Comparison of ENCODE assay signal across 29 cellular contexts in the genomic region with DNA sequence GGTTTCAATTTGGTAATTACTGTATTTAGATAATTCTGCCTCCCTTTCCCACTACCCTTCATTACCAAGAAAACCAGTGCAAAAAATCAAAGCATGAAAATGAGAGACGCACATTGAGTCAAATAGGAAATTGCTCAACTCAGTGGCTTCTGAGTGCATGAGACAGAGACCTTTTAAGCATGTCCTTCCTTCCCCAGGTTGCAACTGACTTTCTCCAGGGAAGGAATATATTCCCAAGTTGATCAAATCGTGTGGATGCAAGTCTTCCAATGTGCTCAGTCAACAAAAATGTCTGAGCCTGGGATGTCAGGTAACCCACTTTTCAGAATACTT. TPM values are rescaled to one million over a fixed set of nuclear protein-coding genes. Genes with fewer than 3 reads are reported as not detected.
DNase-seq lines count a peak whose midpoint lies in the region; ATAC-seq and TF ChIP-seq lines count a peak whose summit lies in the region.
"Had no signal": no experiment of that assay in that cellular context is flagged by ENCODE, and none has a peak within 500 bp of the region (broad histone marks: within the 10 kb centered on the region; RNA-seq: fewer than 3 reads in every experiment).

No MANE protein-coding gene starts in this region.

- H3K9me3 ChIP-seq in SJCRH30 (replicated peaks) (no peaks in the 10 kb centered on the region), iPS-20b (ENCODE audit: insufficient read depth, low read depth, low read length) (no peaks in the 10 kb centered on the region), body of pancreas (no peaks in the 10 kb centered on the region)
- H3K9me3 ChIP-seq: BE2C, breast epithelium, heart right ventricle, neutrophil, psoas muscle, thoracic aorta, uterus had no signal

- H2AFZ ChIP-seq in GM23338: no peak overlapping the region

- intact Hi-C loops in body of pancreas (cut with DNase I): no loop called here

- 0 out of 2 replicates have a peak overlapping the region, but pooled peaks have one; percentile 1 for H3K9ac ChIP-seq in iPS-20b (ENCODE audit: low read depth, low read length)

- TF ChIP-seq POLR2A in body of pancreas (IDR thresholded peaks at IDR 0.05): no peak

- H3K36me3 Mint-ChIP-seq in GM23338 (ENCODE audit: low read depth): no peaks in the 10 kb centered on the region
- H3K36me3 Mint-ChIP-seq: activated CD4-positive, alpha-beta memory T cell treated with anti-CD3 and anti-CD28 coated beads for 36 hours; activated naive CD4-positive, alpha-beta T cell treated with anti-CD3 and anti-CD28 coated beads, Interleukin-2, amount 10 ng/mL, durations not matched to agents 7 days and 5 days had no signal

- H3K36me3 ChIP-seq in GM23338 (ENCODE audit: insufficient read depth): no peaks in the 10 kb centered on the region
- 0 out of 2 replicates have a peak, but pooled peaks cover 3% of the 10 kb centered on the region for H3K36me3 ChIP-seq in SJCRH30
- H3K36me3 ChIP-seq in iPS-20b (ENCODE audit: insufficient read depth, low read depth, low read length): no peaks in the 10 kb centered on the region
- H3K36me3 ChIP-seq in body of pancreas (replicated peaks in 1 of 2; ENCODE audit: insufficient read depth in 1 of 2, low read depth in 2 of 2): no peaks in the 10 kb centered on the region
- H3K36me3 ChIP-seq: BE2C, breast epithelium, neutrophil, thoracic aorta, uterus had no signal

- H3K27ac ChIP-seq in 22Rv1 (peak overlapping the region; percentile 51), GM23338 (ENCODE audit: low read depth) (no peak overlapping the region; the same call in 1 of the 2 replicates), SJCRH30 (peak overlapping the region; percentile 88; the same call in 1 of the 2 replicates), iPS-20b (ENCODE audit: low read length) (no peak overlapping the region), body of pancreas (no peak overlapping the region)
- H3K27ac ChIP-seq: heart right ventricle, neutrophil, psoas muscle, thoracic aorta, uterus had no signal

- peaks cover 43% of the 10 kb centered on the region for H3K27me3 Mint-ChIP-seq in GM23338 (ENCODE audit: insufficient read depth, low read depth, poor library complexity)

- TF ChIP-seq CTCF in 22Rv1 (IDR thresholded peaks at IDR 0.05) (no peak), GM23338 (conservative IDR thresholded peaks at IDR 0.05; ENCODE audit: low read depth in 2 of 2) (no peak), GM10266 (IDR thresholded peaks at IDR 0.05; ENCODE audit: control insufficient read depth, insufficient read depth, low read depth, missing control alignments) (no peak), body of pancreas (IDR thresholded peaks at IDR 0.05) (no peak)

- H3K9me3 Mint-ChIP-seq in GM23338: no peaks in the 10 kb centered on the region
- H3K9me3 Mint-ChIP-seq: activated CD4-positive, alpha-beta memory T cell treated with anti-CD3 and anti-CD28 coated beads for 36 hours; activated naive CD4-positive, alpha-beta T cell treated with anti-CD3 and anti-CD28 coated beads, Interleukin-2, amount 10 ng/mL, durations not matched to agents 7 days and 5 days; stimulated activated naive CD8-positive, alpha-beta T cell treated with anti-CD3 and anti-CD28 coated beads, Interleukin-15, Interleukin-2, amounts not matched to agents 100 ng/mL and 50 ng/mL, for 24 hours had no signal

- H3K4me3 ChIP-seq in GM23338 (peak overlapping the region; percentile 16), SJCRH30 (no peak overlapping the region), iPS-20b (ENCODE audit: low read length) (peak overlapping the region; percentile 45), body of pancreas (no peak overlapping the region)
- H3K4me3 ChIP-seq: breast epithelium, heart right ventricle, psoas muscle, thoracic aorta, uterus had no signal

- no peaks in the 10 kb centered on the region for H3F3A ChIP-seq in GM23338 (replicated peaks; ENCODE audit: low read depth)

- peak overlapping the region; percentile 62 for H3K4me3 Mint-ChIP-seq in GM23338
- H3K4me3 Mint-ChIP-seq: activated CD4-positive, alpha-beta memory T cell treated with anti-CD3 and anti-CD28 coated beads for 36 hours; activated naive CD4-positive, alpha-beta T cell treated with anti-CD3 and anti-CD28 coated beads, Interleukin-2, amount 10 ng/mL, durations not matched to agents 7 days and 5 days; stimulated activated naive CD8-positive, alpha-beta T cell treated with anti-CD3 and anti-CD28 coated beads, Interleukin-15, Interleukin-2, amounts not matched to agents 100 ng/mL and 50 ng/mL, for 24 hours had no signal

- peaks cover 58% of the 10 kb centered on the region for H3K4me1 Mint-ChIP-seq in GM23338
- H3K4me1 Mint-ChIP-seq: activated naive CD4-positive, alpha-beta T cell treated with anti-CD3 and anti-CD28 coated beads, Interleukin-2, amount 10 ng/mL, durations not matched to agents 7 days and 5 days had no signal

- no peaks in the 10 kb centered on the region for H3K79me2 ChIP-seq in GM23338 (replicated peaks; ENCODE audit: insufficient read depth)

- 63 to 75% methylated on average over 2 of the region's 2 CpGs for WGBS in body of pancreas, 2 donors

- H3K27me3 ChIP-seq in GM23338 (ENCODE audit: insufficient read depth) (peaks cover 64% of the 10 kb centered on the region), SJCRH30 (no peaks in the 10 kb centered on the region), iPS-20b (ENCODE audit: insufficient read depth, low read length) (peaks cover 51% of the 10 kb centered on the region), body of pancreas (peaks cover 0 to 8% of the 10 kb centered on the region in 2 donors)

- no peak for ATAC-seq in GM23338
- ATAC-seq in GM21526 (IDR thresholded peaks at IDR 0.05; ENCODE audit: low FRiP score, unreplicated experiment): no peak
- ATAC-seq in HG03045 (IDR thresholded peaks at IDR 0.05; ENCODE audit: unreplicated experiment): no peak
- no peak for ATAC-seq in body of pancreas
- ATAC-seq: activated CD4-positive, CD25-positive, alpha-beta regulatory T cell treated with anti-CD3 and anti-CD28 coated beads, Interleukin-2, amount 50 U/mL, for 24 hours; esophagus mucosa; heart right ventricle; left cardiac atrium; psoas muscle had no signal

- H3K4me2 ChIP-seq in GM23338: peak overlapping the region; percentile 50

- DNase-seq in GM23338 (ENCODE audit: low spot score) (no peak), SJCRH30 (no peak), GM10266 (ENCODE audit: extremely low spot score) (no peak), body of pancreas (no peak)
- DNase-seq: activated CD4-positive, alpha-beta memory T cell treated with anti-CD3 and anti-CD28 coated beads for 36 hours; activated CD8-positive, alpha-beta memory T cell treated with anti-CD3 and anti-CD28 coated beads, Interleukin-2, amount 50 U/mL, for 48 hours; activated naive CD4-positive, alpha-beta T cell treated with anti-CD3 and anti-CD28 coated beads, Interleukin-2, amount 10 ng/mL, durations not matched to agents 7 days and 5 days; amniotic stem cell; BE2C; effector memory CD4-positive, alpha-beta T cell; heart right ventricle; KG1; left cardiac atrium; NCI-H1436; NCI-H345; psoas muscle; uterus had no signal

- peak overlapping the region; percentile 25; the same call in 1 of the 2 replicates for H3K27ac Mint-ChIP-seq in GM23338
- H3K27ac Mint-ChIP-seq: activated CD4-positive, alpha-beta memory T cell treated with anti-CD3 and anti-CD28 coated beads for 36 hours; activated naive CD4-positive, alpha-beta T cell treated with anti-CD3 and anti-CD28 coated beads, Interleukin-2, amount 10 ng/mL, durations not matched to agents 7 days and 5 days; stimulated activated naive CD8-positive, alpha-beta T cell treated with anti-CD3 and anti-CD28 coated beads, Interleukin-15, Interleukin-2, amounts not matched to agents 100 ng/mL and 50 ng/mL, for 24 hours had no signal

- peaks cover 62% of the 10 kb centered on the region for H3K4me1 ChIP-seq in GM23338 (ENCODE audit: insufficient read depth)
- H3K4me1 ChIP-seq in SJCRH30: peaks cover 45% of the 10 kb centered on the region
- H3K4me1 ChIP-seq in iPS-20b (ENCODE audit: insufficient read depth, low read length): peaks cover 44% of the 10 kb centered on the region
- peaks cover 7% of the 10 kb centered on the region for H3K4me1 ChIP-seq in body of pancreas
- H3K4me1 ChIP-seq: BE2C, breast epithelium, heart right ventricle, psoas muscle had no signal

- no peaks in the 10 kb centered on the region for H3K9me2 ChIP-seq in GM23338 (ENCODE audit: insufficient read depth)

- no peaks in the 10 kb centered on the region for H4K20me1 ChIP-seq in GM23338 (replicated peaks; ENCODE audit: insufficient read depth)

RNA-seq across cellular contexts. Expression of gene BMP4, which starts 12.9 kb away (rescaled TPM):
- total RNA-seq in GM23338 (2014; rRNA removed; shearing (Covaris generic)): 3.9 and 5.0 TPM in 2 replicates
- 2.5 and 3.0 TPM in 2 replicates for polyA plus RNA-seq in GM23338 (2016; fragmentation: Nextera tagmentation; extraction: Ambion mirVana)
- 42.5 and 42.9 TPM in 2 replicates for total RNA-seq in SJCRH30 (2014; rRNA removed; shearing (Covaris generic))
- 1 to 10 TPM; 5.9 to 8.3 TPM for total RNA-seq in body of pancreas
- total RNA-seq: A673; T-helper 1 cell treated with Interleukin-12 subunit alpha and Interleukin-12 subunit beta and Interleukin-4 antibody, amounts not matched to agents 30 ng/mL and 1 ng/mL, for 36 hours had no signal

Comparison
In these comparisons a context has a peak if more than half of its experiments do, and no peak if none do; other contexts are left out.
1. H3K27ac ChIP-seq: peak in 22Rv1 (single experiment) and SJCRH30 (single experiment); none in GM23338 (single experiment), iPS-20b (single experiment) and body of pancreas (0 of 4).
2. H3K4me3 ChIP-seq: peak in GM23338 (single experiment) and iPS-20b (single experiment); none in SJCRH30 (single experiment) and body of pancreas (0 of 2).